ENCODE assay signal across 11 cellular contexts in genomic region chr2:171652411-171652775, GRCh38. TPM values are rescaled to one million over a fixed set of nuclear protein-coding genes. Genes with fewer than 3 reads are reported as not detected.
DNase-seq lines count a peak whose midpoint lies in the region; ATAC-seq and TF ChIP-seq lines count a peak whose summit lies in the region.
"Had no signal": no experiment of that assay in that cellular context is flagged by ENCODE, and none has a peak within 500 bp of the region (broad histone marks: within the 10 kb centered on the region; RNA-seq: fewer than 3 reads in every experiment).

No MANE protein-coding gene starts in this region.

- H2AK5ac ChIP-seq in trophoblast cell (ENCODE audit: low read length), result no peak overlapping the region

- H4K91ac ChIP-seq in trophoblast cell (ENCODE audit: low read depth, low read length), result no peak overlapping the region

- BruUV-seq in PC-3 (replicated peaks; lab: Mats Ljungman, UMichigan), result no TSS peak

- intact Hi-C loops in PC-3 (cut with micrococcal nuclease), result no loop called here

- CTCF ChIA-PET in PC-3 (lab: Charles Lee), result no interaction called here

- H2BK5ac ChIP-seq in trophoblast cell (ENCODE audit: low read depth, low read length, poor library complexity), result no peak overlapping the region

- peaks cover 26% of the 10 kb centered on the region for H3K27me3 ChIP-seq in PC-3 (ENCODE audit: low read length)
- H3K27me3 ChIP-seq in trophoblast cell (ENCODE audit: insufficient read depth, low read length), result no peaks in the 10 kb centered on the region

- H3K4me3 ChIP-seq in PC-3 (ENCODE audit: low read length) (no peak overlapping the region), trophoblast cell (ENCODE audit: low read depth, low read length) (no peak overlapping the region)

- H3K79me2 ChIP-seq in PC-3 (ENCODE audit: low read length) (no peaks in the 10 kb centered on the region), trophoblast cell (ENCODE audit: control insufficient read depth, insufficient read depth, low read length, poor library complexity) (no peaks in the 10 kb centered on the region)

- H3K79me1 ChIP-seq in trophoblast cell (ENCODE audit: low read length), result no peaks in the 10 kb centered on the region

- no peak overlapping the region for H3K14ac ChIP-seq in trophoblast cell (ENCODE audit: low read length)

- H3K9me3 ChIP-seq in PC-3 (ENCODE audit: low read length) (0 out of 2 replicates have a peak, but pooled peaks cover 2% of the 10 kb centered on the region), trophoblast cell (ENCODE audit: insufficient read depth, low read depth, low read length) (no peaks in the 10 kb centered on the region)

- no peaks in the 10 kb centered on the region for H3K36me3 ChIP-seq in PC-3 (ENCODE audit: low read depth, low read length)
- no peaks in the 10 kb centered on the region for H3K36me3 ChIP-seq in trophoblast cell (ENCODE audit: control insufficient read depth in 1 of 2, insufficient read depth in 2 of 2, low read length in 2 of 2)

- peak; percentile 76 for ATAC-seq in GM19023 (IDR thresholded peaks at IDR 0.05; ENCODE audit: unreplicated experiment)
- peak; percentile 75 for ATAC-seq in HG02623 (IDR thresholded peaks at IDR 0.05; ENCODE audit: unreplicated experiment)
- ATAC-seq in PC-3, result no peak
- no peak for ATAC-seq in HG02571 (IDR thresholded peaks at IDR 0.05; ENCODE audit: unreplicated experiment)

- no peak overlapping the region for H3K23ac ChIP-seq in trophoblast cell (ENCODE audit: low read length)

- no peaks in the 10 kb centered on the region for H3K9me2 ChIP-seq in PC-3 (replicated peaks; ENCODE audit: low read length)

- no peak for TF ChIP-seq CTCF in PC-3 (conservative IDR thresholded peaks at IDR 0.05; ENCODE audit: low read depth, low read length)

- no peak overlapping the region for H3K4ac ChIP-seq in trophoblast cell (ENCODE audit: low read depth, low read length)

- DNase-seq in PC-3 (peak; percentile 23), renal cortical epithelial cell (ENCODE audit: low read depth) (peak; percentile 3), trophoblast cell (no peak), KG1 (lab: John Stamatoyannopoulos, UW) (no peak)
- DNase-seq: activated CD8-positive, alpha-beta memory T cell treated with anti-CD3 and anti-CD28 coated beads, Interleukin-2, amount 50 U/mL, for 4 hours; hippocampal formation; NCI-H1417; nephron progenitor cell had no signal

- H3K4me1 ChIP-seq in PC-3 (ENCODE audit: insufficient read depth, low read length), result no peaks in the 10 kb centered on the region
- no peaks in the 10 kb centered on the region for H3K4me1 ChIP-seq in trophoblast cell (ENCODE audit: control insufficient read depth in 1 of 2, insufficient read depth in 2 of 2, low read length in 2 of 2)

- no peak overlapping the region for H4K8ac ChIP-seq in trophoblast cell (ENCODE audit: low read depth, low read length)

- H4K20me1 ChIP-seq in PC-3 (ENCODE audit: low read length), result no peaks in the 10 kb centered on the region

- H3K18ac ChIP-seq in trophoblast cell (ENCODE audit: low read length), result no peak overlapping the region

- POLR2A ChIA-PET in PC-3 (lab: Charles Lee; ENCODE audit: unreplicated experiment), result no interaction called here

- H2BK12ac ChIP-seq in trophoblast cell (ENCODE audit: low read length), result no peak overlapping the region

- no peaks in the 10 kb centered on the region for H3F3A ChIP-seq in PC-3 (ENCODE audit: low read length, unreplicated experiment)

- H3K27ac ChIP-seq in PC-3 (ENCODE audit: low read length) (no peak overlapping the region), trophoblast cell (ENCODE audit: low read depth, low read length) (no peak overlapping the region)

- no peak overlapping the region for H3K9ac ChIP-seq in PC-3 (ENCODE audit: low read length)
- no peak overlapping the region for H3K9ac ChIP-seq in trophoblast cell (ENCODE audit: low read length)

- no peak overlapping the region for H4K12ac ChIP-seq in trophoblast cell (ENCODE audit: low read depth, low read length)

- H2BK120ac ChIP-seq in trophoblast cell (ENCODE audit: insufficient read depth, low read length, poor library complexity), result no peak overlapping the region

- H2AFZ ChIP-seq in PC-3 (ENCODE audit: low read length) (no peak overlapping the region), trophoblast cell (ENCODE audit: insufficient read depth, low read length, poor library complexity) (no peak overlapping the region)

- H3K4me2 ChIP-seq in PC-3 (ENCODE audit: low read length), result no peak overlapping the region
- H3K4me2 ChIP-seq in trophoblast cell (ENCODE audit: low read length), result no peak overlapping the region

RNA-seq across cellular contexts. Expression of gene DYNC1I2, which starts 34.9 kb away (rescaled TPM):
- 56.4 and 58.5 TPM in 2 replicates for total RNA-seq in PC-3 (2014; rRNA removed)
- total RNA-seq in renal cortical epithelial cell, result 222 and 280 TPM in 2 replicates
- polyA plus RNA-seq in trophoblast cell (2013), result 134 and 148 TPM in 2 replicates

Comparison
In these comparisons a context has a peak if more than half of its experiments do, and no peak if none do; other contexts are left out.
1. ATAC-seq: peak in GM19023 (single experiment) and HG02623 (single experiment); none in PC-3 (single experiment) and HG02571 (single experiment).
2. DNase-seq: peak in PC-3 (single experiment) and renal cortical epithelial cell (single experiment); none in trophoblast cell (0 of 2) and KG1 (single experiment).